Comparison of ENCODE assay signal across 1 cellular context in the genomic region with DNA sequence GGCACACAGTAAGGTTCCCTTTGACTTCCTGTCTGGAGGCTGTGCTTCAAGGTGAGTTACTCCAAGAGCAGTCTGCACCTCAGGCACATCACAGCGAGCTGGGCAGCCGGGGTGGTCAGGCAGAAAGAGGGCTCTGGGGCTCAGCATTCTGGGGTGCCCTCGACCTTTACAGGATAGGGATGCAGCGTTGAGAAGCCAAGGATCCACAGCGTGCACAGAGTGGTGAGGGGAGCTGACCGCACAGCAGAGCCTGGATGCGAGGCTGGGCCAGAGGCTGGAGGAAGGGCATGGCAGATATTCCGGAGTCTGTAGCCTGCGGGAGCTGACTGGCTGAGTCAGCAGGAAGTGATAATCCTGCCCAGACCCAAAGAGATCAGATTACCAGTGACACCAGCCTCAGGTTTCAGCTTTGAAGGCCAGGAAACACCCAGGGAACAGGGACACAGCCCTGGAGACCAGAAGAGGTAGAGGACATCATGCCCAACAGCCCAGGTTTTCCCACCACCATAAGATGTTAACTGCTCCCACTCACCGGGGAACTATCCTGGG.
TF ChIP-seq lines count a peak whose summit lies in the region.

No MANE protein-coding gene starts in this region.

TF ChIP-seq in K562, 482 proteins besides CTCF, POLR2A, EP300 and RAD21 (continued from another document and continues in another):
- TF ChIP-seq C11orf30 (IDR thresholded peaks at IDR 0.05; ENCODE audit: low read depth) (peak; percentile 99), EHMT2 (IDR thresholded peaks at IDR 0.05) (no peak), ATF1 (CRISPR knock-in tag; IDR thresholded peaks at IDR 0.05) (no peak), ATF1 (tag; IDR thresholded peaks at IDR 0.05) (peak; percentile 14; the same call in 1 of the 2 replicates), RCOR1 (IDR thresholded peaks at IDR 0.05; ENCODE audit: borderline replicate concordance in 1 of 2, low read depth in 2 of 2, low read length in 2 of 2) (peak in 1 of 2 experiments; percentile 58; a peak in 2 of 4 replicates), ETV5 (CRISPR knock-in tag; IDR thresholded peaks at IDR 0.05; ENCODE audit: low read depth) (peak; percentile 42; the same call in 1 of the 2 replicates), RBM22 (IDR thresholded peaks at IDR 0.05; ENCODE audit: low read depth, low read length, poor library complexity, severe bottlenecking) (no peak), ETV1 (tag; conservative IDR thresholded peaks at IDR 0.05; ENCODE audit: low read depth) (peak; percentile 82), PPARD (CRISPR knock-in tag; IDR thresholded peaks at IDR 0.05) (no peak), ZNF75A (CRISPR knock-in tag; IDR thresholded peaks at IDR 0.05) (0 out of 2 replicates have a peak, but pooled peaks have one; percentile 51), MTA3 (IDR thresholded peaks at IDR 0.05; ENCODE audit: borderline replicate concordance) (no peak), SNRNP70 (optimal IDR thresholded peaks at IDR 0.05; ENCODE audit: low read depth, low read length) (no peak), GABPA (tag; conservative IDR thresholded peaks at IDR 0.05; ENCODE audit: low read depth) (peak; percentile 65), YY1 (IDR thresholded peaks at IDR 0.05; ENCODE audit: borderline replicate concordance in 1 of 3, control insufficient read depth in 1 of 3, extremely low read depth in 1 of 3, insufficient read depth in 3 of 3, insufficient read length in 1 of 3, insufficient replicate concordance in 2 of 3, low read depth in 1 of 3, low read length in 2 of 3) (peak in 1 of 3 experiments; percentile 15), SMAD2 (IDR thresholded peaks at IDR 0.05; ENCODE audit: low read depth, low read length) (no peak), ZNF316 (IDR thresholded peaks at IDR 0.05) (peak; percentile 99), MIER1 (IDR thresholded peaks at IDR 0.05; ENCODE audit: low read depth) (no peak), ESRRA (IDR thresholded peaks at IDR 0.05; ENCODE audit: borderline replicate concordance, low read depth) (peak; percentile 55; the same call in 1 of the 2 replicates), POLR2H (tag; IDR thresholded peaks at IDR 0.05; ENCODE audit: low read depth) (no peak), L3MBTL2 (IDR thresholded peaks at IDR 0.05) (peak; percentile 71), SLC30A9 (CRISPR knock-in tag; IDR thresholded peaks at IDR 0.05) (no peak), JUND (IDR thresholded peaks at IDR 0.05; ENCODE audit: borderline replicate concordance, low read depth, low read length) (peak; percentile 90), JUND (tag; IDR thresholded peaks at IDR 0.05; ENCODE audit: borderline replicate concordance, low read depth, low read length) (peak; percentile 88; the same call in 2 of the 3 replicates), ELF1 (tag; IDR thresholded peaks at IDR 0.05) (peak; percentile 43; the same call in 1 of the 2 replicates), MECOM (CRISPR knock-in tag; IDR thresholded peaks at IDR 0.05) (no peak), NR4A1 (CRISPR knock-in tag; IDR thresholded peaks at IDR 0.05) (no peak), NR4A1 (tag; IDR thresholded peaks at IDR 0.05) (0 out of 2 replicates have a peak, but pooled peaks have one; percentile 62), SMARCA4 (IDR thresholded peaks at IDR 0.05) (peak; percentile 69), NFE2 (IDR thresholded peaks at IDR 0.05; ENCODE audit: low read depth) (peak; percentile 80), IRF2 (CRISPR knock-in tag; IDR thresholded peaks at IDR 0.05) (no peak), JUN (IDR thresholded peaks at IDR 0.05; ENCODE audit: borderline replicate concordance, low read depth, low read length) (peak; percentile 55; the same call in 1 of the 2 replicates), JUN (CRISPR knock-in tag; IDR thresholded peaks at IDR 0.05; ENCODE audit: borderline replicate concordance) (no peak), SIRT6 (IDR thresholded peaks at IDR 0.05; ENCODE audit: low read depth, low read length) (no peak), SOX6 (IDR thresholded peaks at IDR 0.05) (0 out of 2 replicates have a peak, but pooled peaks have one; percentile 45), SETDB1 (IDR thresholded peaks at IDR 0.05; ENCODE audit: low read length) (no peak), NFE2L1 (tag; IDR thresholded peaks at IDR 0.05; ENCODE audit: borderline replicate concordance, low read depth) (no peak), CEBPB (tag; IDR thresholded peaks at IDR 0.05) (no peak), TAF1 (IDR thresholded peaks at IDR 0.05; ENCODE audit: control insufficient read depth, extremely low read depth, insufficient read depth, low read length, severe bottlenecking) (peak; percentile 13), BCL6 (CRISPR knock-in tag; IDR thresholded peaks at IDR 0.05) (no peak), TAF9B (IDR thresholded peaks at IDR 0.05; ENCODE audit: partially characterized antibody) (no peak), PRMT5 (CRISPR knock-in tag; IDR thresholded peaks at IDR 0.05) (no peak)
- TF ChIP-seq, protein P1, sequence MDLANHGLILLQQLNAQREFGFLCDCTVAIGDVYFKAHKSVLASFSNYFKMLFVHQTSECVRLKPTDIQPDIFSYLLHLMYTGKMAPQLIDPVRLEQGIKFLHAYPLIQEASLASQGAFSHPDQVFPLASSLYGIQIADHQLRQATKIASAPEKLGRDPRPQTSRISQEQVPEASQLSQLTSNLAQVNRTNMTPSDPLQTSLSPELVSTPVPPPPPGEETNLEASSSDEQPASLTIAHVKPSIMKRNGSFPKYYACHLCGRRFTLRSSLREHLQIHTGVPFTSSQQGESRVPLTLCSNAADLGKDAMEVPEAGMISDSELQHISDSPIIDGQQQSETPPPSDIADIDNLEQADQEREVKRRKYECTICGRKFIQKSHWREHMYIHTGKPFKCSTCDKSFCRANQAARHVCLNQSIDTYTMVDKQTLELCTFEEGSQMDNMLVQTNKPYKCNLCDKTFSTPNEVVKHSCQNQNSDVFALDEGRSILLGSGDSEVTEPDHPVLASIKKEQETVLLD (IDR thresholded peaks at IDR 0.05), result no peak
- TF ChIP-seq, protein P2, sequence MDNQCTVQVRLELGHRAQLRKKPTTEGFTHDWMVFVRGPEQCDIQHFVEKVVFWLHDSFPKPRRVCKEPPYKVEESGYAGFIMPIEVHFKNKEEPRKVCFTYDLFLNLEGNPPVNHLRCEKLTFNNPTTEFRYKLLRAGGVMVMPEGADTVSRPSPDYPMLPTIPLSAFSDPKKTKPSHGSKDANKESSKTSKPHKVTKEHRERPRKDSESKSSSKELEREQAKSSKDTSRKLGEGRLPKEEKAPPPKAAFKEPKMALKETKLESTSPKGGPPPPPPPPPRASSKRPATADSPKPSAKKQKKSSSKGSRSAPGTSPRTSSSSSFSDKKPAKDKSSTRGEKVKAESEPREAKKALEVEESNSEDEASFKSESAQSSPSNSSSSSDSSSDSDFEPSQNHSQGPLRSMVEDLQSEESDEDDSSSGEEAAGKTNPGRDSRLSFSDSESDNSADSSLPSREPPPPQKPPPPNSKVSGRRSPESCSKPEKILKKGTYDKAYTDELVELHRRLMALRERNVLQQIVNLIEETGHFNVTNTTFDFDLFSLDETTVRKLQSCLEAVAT (IDR thresholded peaks at IDR 0.05), result no peak
- TF ChIP-seq, protein P3, sequence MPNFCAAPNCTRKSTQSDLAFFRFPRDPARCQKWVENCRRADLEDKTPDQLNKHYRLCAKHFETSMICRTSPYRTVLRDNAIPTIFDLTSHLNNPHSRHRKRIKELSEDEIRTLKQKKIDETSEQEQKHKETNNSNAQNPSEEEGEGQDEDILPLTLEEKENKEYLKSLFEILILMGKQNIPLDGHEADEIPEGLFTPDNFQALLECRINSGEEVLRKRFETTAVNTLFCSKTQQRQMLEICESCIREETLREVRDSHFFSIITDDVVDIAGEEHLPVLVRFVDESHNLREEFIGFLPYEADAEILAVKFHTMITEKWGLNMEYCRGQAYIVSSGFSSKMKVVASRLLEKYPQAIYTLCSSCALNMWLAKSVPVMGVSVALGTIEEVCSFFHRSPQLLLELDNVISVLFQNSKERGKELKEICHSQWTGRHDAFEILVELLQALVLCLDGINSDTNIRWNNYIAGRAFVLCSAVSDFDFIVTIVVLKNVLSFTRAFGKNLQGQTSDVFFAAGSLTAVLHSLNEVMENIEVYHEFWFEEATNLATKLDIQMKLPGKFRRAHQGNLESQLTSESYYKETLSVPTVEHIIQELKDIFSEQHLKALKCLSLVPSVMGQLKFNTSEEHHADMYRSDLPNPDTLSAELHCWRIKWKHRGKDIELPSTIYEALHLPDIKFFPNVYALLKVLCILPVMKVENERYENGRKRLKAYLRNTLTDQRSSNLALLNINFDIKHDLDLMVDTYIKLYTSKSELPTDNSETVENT (CRISPR knock-in tag; IDR thresholded peaks at IDR 0.05), result no peak
- TF ChIP-seq, protein P4, sequence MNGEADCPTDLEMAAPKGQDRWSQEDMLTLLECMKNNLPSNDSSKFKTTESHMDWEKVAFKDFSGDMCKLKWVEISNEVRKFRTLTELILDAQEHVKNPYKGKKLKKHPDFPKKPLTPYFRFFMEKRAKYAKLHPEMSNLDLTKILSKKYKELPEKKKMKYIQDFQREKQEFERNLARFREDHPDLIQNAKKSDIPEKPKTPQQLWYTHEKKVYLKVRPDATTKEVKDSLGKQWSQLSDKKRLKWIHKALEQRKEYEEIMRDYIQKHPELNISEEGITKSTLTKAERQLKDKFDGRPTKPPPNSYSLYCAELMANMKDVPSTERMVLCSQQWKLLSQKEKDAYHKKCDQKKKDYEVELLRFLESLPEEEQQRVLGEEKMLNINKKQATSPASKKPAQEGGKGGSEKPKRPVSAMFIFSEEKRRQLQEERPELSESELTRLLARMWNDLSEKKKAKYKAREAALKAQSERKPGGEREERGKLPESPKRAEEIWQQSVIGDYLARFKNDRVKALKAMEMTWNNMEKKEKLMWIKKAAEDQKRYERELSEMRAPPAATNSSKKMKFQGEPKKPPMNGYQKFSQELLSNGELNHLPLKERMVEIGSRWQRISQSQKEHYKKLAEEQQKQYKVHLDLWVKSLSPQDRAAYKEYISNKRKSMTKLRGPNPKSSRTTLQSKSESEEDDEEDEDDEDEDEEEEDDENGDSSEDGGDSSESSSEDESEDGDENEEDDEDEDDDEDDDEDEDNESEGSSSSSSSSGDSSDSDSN (IDR thresholded peaks at IDR 0.05; ENCODE audit: borderline replicate concordance in 1 of 2, low read depth in 2 of 2, low read length in 2 of 2), result 0 out of 4 replicates have a peak, but pooled peaks of 1 of the 2 experiments have one; percentile 42
- TF ChIP-seq, protein P5, sequence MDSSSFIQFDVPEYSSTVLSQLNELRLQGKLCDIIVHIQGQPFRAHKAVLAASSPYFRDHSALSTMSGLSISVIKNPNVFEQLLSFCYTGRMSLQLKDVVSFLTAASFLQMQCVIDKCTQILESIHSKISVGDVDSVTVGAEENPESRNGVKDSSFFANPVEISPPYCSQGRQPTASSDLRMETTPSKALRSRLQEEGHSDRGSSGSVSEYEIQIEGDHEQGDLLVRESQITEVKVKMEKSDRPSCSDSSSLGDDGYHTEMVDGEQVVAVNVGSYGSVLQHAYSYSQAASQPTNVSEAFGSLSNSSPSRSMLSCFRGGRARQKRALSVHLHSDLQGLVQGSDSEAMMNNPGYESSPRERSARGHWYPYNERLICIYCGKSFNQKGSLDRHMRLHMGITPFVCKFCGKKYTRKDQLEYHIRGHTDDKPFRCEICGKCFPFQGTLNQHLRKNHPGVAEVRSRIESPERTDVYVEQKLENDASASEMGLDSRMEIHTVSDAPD (CRISPR knock-in tag; IDR thresholded peaks at IDR 0.05), result no peak
- TF ChIP-seq, protein P6, sequence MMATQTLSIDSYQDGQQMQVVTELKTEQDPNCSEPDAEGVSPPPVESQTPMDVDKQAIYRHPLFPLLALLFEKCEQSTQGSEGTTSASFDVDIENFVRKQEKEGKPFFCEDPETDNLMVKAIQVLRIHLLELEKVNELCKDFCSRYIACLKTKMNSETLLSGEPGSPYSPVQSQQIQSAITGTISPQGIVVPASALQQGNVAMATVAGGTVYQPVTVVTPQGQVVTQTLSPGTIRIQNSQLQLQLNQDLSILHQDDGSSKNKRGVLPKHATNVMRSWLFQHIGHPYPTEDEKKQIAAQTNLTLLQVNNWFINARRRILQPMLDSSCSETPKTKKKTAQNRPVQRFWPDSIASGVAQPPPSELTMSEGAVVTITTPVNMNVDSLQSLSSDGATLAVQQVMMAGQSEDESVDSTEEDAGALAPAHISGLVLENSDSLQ (IDR thresholded peaks at IDR 0.05), result 0 out of 2 replicates have a peak, but pooled peaks have one; percentile 28
- TF ChIP-seq, protein P7, sequence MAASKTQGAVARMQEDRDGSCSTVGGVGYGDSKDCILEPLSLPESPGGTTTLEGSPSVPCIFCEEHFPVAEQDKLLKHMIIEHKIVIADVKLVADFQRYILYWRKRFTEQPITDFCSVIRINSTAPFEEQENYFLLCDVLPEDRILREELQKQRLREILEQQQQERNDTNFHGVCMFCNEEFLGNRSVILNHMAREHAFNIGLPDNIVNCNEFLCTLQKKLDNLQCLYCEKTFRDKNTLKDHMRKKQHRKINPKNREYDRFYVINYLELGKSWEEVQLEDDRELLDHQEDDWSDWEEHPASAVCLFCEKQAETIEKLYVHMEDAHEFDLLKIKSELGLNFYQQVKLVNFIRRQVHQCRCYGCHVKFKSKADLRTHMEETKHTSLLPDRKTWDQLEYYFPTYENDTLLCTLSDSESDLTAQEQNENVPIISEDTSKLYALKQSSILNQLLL (CRISPR knock-in tag; IDR thresholded peaks at IDR 0.05; ENCODE audit: borderline replicate concordance), result no peak
- TF ChIP-seq, protein P8, sequence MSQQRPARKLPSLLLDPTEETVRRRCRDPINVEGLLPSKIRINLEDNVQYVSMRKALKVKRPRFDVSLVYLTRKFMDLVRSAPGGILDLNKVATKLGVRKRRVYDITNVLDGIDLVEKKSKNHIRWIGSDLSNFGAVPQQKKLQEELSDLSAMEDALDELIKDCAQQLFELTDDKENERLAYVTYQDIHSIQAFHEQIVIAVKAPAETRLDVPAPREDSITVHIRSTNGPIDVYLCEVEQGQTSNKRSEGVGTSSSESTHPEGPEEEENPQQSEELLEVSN (IDR thresholded peaks at IDR 0.05; ENCODE audit: borderline replicate concordance in 1 of 2, extremely low read depth in 1 of 2, insufficient read depth in 1 of 2, insufficient read length in 1 of 2, low read depth in 1 of 2, low read length in 1 of 2, poor library complexity in 1 of 2, severe bottlenecking in 1 of 2), result peak in 1 of 2 experiments; percentile 44
- TF ChIP-seq, protein P9, sequence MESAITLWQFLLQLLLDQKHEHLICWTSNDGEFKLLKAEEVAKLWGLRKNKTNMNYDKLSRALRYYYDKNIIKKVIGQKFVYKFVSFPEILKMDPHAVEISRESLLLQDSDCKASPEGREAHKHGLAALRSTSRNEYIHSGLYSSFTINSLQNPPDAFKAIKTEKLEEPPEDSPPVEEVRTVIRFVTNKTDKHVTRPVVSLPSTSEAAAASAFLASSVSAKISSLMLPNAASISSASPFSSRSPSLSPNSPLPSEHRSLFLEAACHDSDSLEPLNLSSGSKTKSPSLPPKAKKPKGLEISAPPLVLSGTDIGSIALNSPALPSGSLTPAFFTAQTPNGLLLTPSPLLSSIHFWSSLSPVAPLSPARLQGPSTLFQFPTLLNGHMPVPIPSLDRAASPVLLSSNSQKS (CRISPR knock-in tag; IDR thresholded peaks at IDR 0.05), result no peak
- TF ChIP-seq, protein P10, sequence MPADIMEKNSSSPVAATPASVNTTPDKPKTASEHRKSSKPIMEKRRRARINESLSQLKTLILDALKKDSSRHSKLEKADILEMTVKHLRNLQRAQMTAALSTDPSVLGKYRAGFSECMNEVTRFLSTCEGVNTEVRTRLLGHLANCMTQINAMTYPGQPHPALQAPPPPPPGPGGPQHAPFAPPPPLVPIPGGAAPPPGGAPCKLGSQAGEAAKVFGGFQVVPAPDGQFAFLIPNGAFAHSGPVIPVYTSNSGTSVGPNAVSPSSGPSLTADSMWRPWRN (IDR thresholded peaks at IDR 0.05; ENCODE audit: low read depth), result no peak
